In genomic region chr14:105073720-105074600, GRCh38 we compare ENCODE assay signal across 11 cellular contexts.
"Had no signal": no experiment of that assay in that cellular context is flagged by ENCODE, and none has a peak within 500 bp of the region (broad histone marks: within the 10 kb centered on the region; RNA-seq: fewer than 3 reads in every experiment).

No MANE protein-coding gene starts in this region.

- H3K4me3 Mint-ChIP-seq: activated CD8-positive, alpha-beta T cell treated with anti-CD3 and anti-CD28 coated beads for 36 hours; activated naive CD4-positive, alpha-beta T cell treated with anti-CD3 and anti-CD28 coated beads for 36 hours; activated T-helper 1 cell treated with anti-CD3 and anti-CD28 coated beads, Interleukin-12 subunit alpha, Interleukin-12 subunit beta, Interleukin-2, Interleukin-4 antibody, amounts not matched to agents 30 ng/mL and 10 ng/mL and 1 ng/mL, durations not matched to agents 14 hours and 24 hours and 36 hours; endodermal cell had no signal

- H3K27me3 Mint-ChIP-seq: activated CD8-positive, alpha-beta T cell treated with anti-CD3 and anti-CD28 coated beads for 36 hours had no signal

- DNase-seq: activated CD4-positive, alpha-beta T cell treated with anti-CD3 and anti-CD28 coated beads for 4 hours; activated CD8-positive, alpha-beta T cell treated with anti-CD3 and anti-CD28 coated beads for 36 hours; amygdala; brain microvascular endothelial cell; endodermal cell; erythroblast; stimulated activated CD4-positive, alpha-beta T cell treated with anti-CD3 and anti-CD28 coated beads, Interleukin-1b, Interleukin-23, amount 100 ng/mL, for 48 hours; stimulated activated naive CD4-positive, alpha-beta T cell had no signal

- ATAC-seq: activated CD8-positive, alpha-beta T cell treated with anti-CD3 and anti-CD28 coated beads for 36 hours; right lobe of liver had no signal

- H3K9me3 Mint-ChIP-seq: activated CD8-positive, alpha-beta T cell treated with anti-CD3 and anti-CD28 coated beads for 36 hours; activated naive CD4-positive, alpha-beta T cell treated with anti-CD3 and anti-CD28 coated beads for 36 hours; activated T-helper 1 cell treated with anti-CD3 and anti-CD28 coated beads, Interleukin-12 subunit alpha, Interleukin-12 subunit beta, Interleukin-2, Interleukin-4 antibody, amounts not matched to agents 30 ng/mL and 10 ng/mL and 1 ng/mL, durations not matched to agents 14 hours and 24 hours and 36 hours; endodermal cell had no signal

- H3K27ac Mint-ChIP-seq: activated CD8-positive, alpha-beta T cell treated with anti-CD3 and anti-CD28 coated beads for 36 hours; activated naive CD4-positive, alpha-beta T cell treated with anti-CD3 and anti-CD28 coated beads for 36 hours; activated T-helper 1 cell treated with anti-CD3 and anti-CD28 coated beads, Interleukin-12 subunit alpha, Interleukin-12 subunit beta, Interleukin-2, Interleukin-4 antibody, amounts not matched to agents 30 ng/mL and 10 ng/mL and 1 ng/mL, durations not matched to agents 14 hours and 24 hours and 36 hours; endodermal cell had no signal
